In genomic region chr17:59707182-59707970, GRCh38 we compare ENCODE assay signal across 8 cellular contexts. TPM values are rescaled to one million over a fixed set of nuclear protein-coding genes. Genes with fewer than 3 reads are reported as not detected.
DNase-seq lines count a peak whose midpoint lies in the region; ATAC-seq and TF ChIP-seq lines count a peak whose summit lies in the region.

PTRH2 (minus strand) TSS chr17:59707430; CDS start chr17:59697978, 9,452 bp downstream.
VMP1 (plus strand) TSS chr17:59707654; CDS start chr17:59731447, 23,793 bp downstream.

- H3K9me3 Mint-ChIP-seq in dendritic cell treated with granulocyte-macrophage colony-stimulating factor and Interleukin-4, amounts not matched to agents 40 ng/mL and 50 ng/mL, for 4 days = no peaks in the 10 kb centered on the region

- peak; percentile 94 for ATAC-seq in GM19372 (IDR thresholded peaks at IDR 0.05; ENCODE audit: low read depth, unreplicated experiment)
- ATAC-seq in HG03558 (IDR thresholded peaks at IDR 0.05; ENCODE audit: extremely low read depth, unreplicated experiment) = peak; percentile 86
- peak; percentile 98 for ATAC-seq in left lung

- peak within 1 kb of the TSS; percentile 88 to 90 for H3K4me3 ChIP-seq in left lung

- H3K9me3 ChIP-seq in left lung = no peaks in the 10 kb centered on the region

- no peaks in the 10 kb centered on the region for H3K27me3 Mint-ChIP-seq in dendritic cell treated with granulocyte-macrophage colony-stimulating factor and Interleukin-4, amounts not matched to agents 40 ng/mL and 50 ng/mL, for 4 days

- H3K27ac Mint-ChIP-seq in dendritic cell treated with granulocyte-macrophage colony-stimulating factor and Interleukin-4, amounts not matched to agents 40 ng/mL and 50 ng/mL, for 4 days = peak within 1 kb of the TSS; percentile 93

- no peak for TF ChIP-seq CTCF in left lung (IDR thresholded peaks at IDR 0.05)

- peaks cover 19 to 77% of the 10 kb centered on the region in 2 donors for H3K4me1 ChIP-seq in left lung

- no peaks in the 10 kb centered on the region for H3K27me3 ChIP-seq in left lung

- H3K4me1 Mint-ChIP-seq in dendritic cell treated with granulocyte-macrophage colony-stimulating factor and Interleukin-4, amounts not matched to agents 40 ng/mL and 50 ng/mL, for 4 days (ENCODE audit: low read depth) = peaks cover 61% of the 10 kb centered on the region

- intact Hi-C loops in dendritic cell treated with granulocyte-macrophage colony-stimulating factor and Interleukin-4, amounts not matched to agents 40 ng/mL and 50 ng/mL, for 4 days (cut with micrococcal nuclease) = loop anchor here (1.0 to 5.0 kb wide), 3 partner anchors 35 to 185 kb away; partner anchors contain the start of genes CLTC and TUBD1
- intact Hi-C loops in left lung (cut with DNase I) = no loop called here

- H3K36me3 ChIP-seq in left lung = peaks cover 0 to 11% of the 10 kb centered on the region in 2 donors

- H3K4me3 Mint-ChIP-seq in dendritic cell treated with granulocyte-macrophage colony-stimulating factor and Interleukin-4, amounts not matched to agents 40 ng/mL and 50 ng/mL, for 4 days = peak within 1 kb of the TSS; percentile 91

- DNase-seq in C1 segment of cervical spinal cord (lab: John Stamatoyannopoulos, UW) (peak; percentile 75 to 99 (median 96)), NCI-H748 treated with DMSO at 0.1 percent for 48 hours (lab: John Stamatoyannopoulos, UW) (peak; percentile 98), left lung (peak; percentile 99)
- DNase-seq in activated CD4-positive, alpha-beta T cell treated with anti-CD3 and anti-CD28 coated beads, Interleukin-2, amount 50 U/mL, for 24 hours (ENCODE audit: low read depth in 1 of 2, low spot score in 1 of 2) = peak; percentile 80 to 95
- peak; percentile 87 to 90 for DNase-seq in stimulated activated CD4-positive, alpha-beta T cell treated with anti-CD3 and anti-CD28 coated beads, Interleukin-2, amount 100 ng/mL, for 48 hours

- H3K27ac ChIP-seq in left lung = peak within 1 kb of the TSS; percentile 90 to 98

- peaks cover 58% of the 10 kb centered on the region for H3K36me3 Mint-ChIP-seq in dendritic cell treated with granulocyte-macrophage colony-stimulating factor and Interleukin-4, amounts not matched to agents 40 ng/mL and 50 ng/mL, for 4 days (ENCODE audit: low read depth)

RNA-seq across cellular contexts. Expression of gene PTRH2, which starts in this region (rescaled TPM):
- 10 to 100 TPM; 15.4 to 23.9 TPM for total RNA-seq in left lung

RNA-seq across cellular contexts. Expression of gene VMP1, which starts in this region (rescaled TPM):
- total RNA-seq in left lung = 100 to 1,000 TPM; 306 to 343 TPM

Comparison
In these comparisons a context has a peak if more than half of its experiments do, and no peak if none do; other contexts are left out.
1. Peak in every context shown above with its lines: DNase-seq, ATAC-seq, H3K4me3 ChIP-seq and H3K27ac ChIP-seq.